ENCODE assay signal across 29 cellular contexts in the genomic region with DNA sequence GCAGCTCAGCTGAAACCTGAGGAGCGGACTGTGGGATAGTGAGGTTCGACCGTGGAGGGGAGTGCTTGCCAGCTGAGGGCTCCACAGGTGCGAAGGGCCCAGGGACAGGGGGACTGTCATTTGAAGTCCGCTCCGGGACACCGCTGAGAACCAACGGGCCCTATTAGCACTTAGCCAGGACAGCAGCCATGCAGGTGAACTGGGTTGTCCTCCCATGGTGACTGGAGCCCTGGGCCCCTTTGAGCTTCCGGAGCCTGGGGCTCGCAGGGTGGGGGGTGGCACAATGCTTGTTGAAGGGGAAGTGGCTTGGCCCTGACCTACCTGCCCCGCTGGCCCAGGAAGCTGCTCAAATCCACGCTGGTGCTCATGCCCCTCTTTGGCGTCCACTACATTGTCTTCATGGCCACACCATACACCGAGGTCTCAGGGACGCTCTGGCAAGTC. TPM values are rescaled to one million over a fixed set of nuclear protein-coding genes. Genes with fewer than 3 reads are reported as not detected.
"Had no signal": no experiment of that assay in that cellular context is flagged by ENCODE, and none has a peak within 500 bp of the region (broad histone marks: within the 10 kb centered on the region; RNA-seq: fewer than 3 reads in every experiment).

No MANE protein-coding gene starts in this region.

- H3K4me2 ChIP-seq: KMS-11 had no signal

- ATAC-seq: activated CD8-positive, alpha-beta memory T cell treated with anti-CD3 and anti-CD28 coated beads, Interleukin-2, amount 10 ng/mL, durations not matched to agents 7 days and 5 days; activated naive CD4-positive, alpha-beta T cell treated with anti-CD3 and anti-CD28 coated beads, Interleukin-2, amount 50 U/mL, for 72 hours; Panc1; T-helper 17 cell; WTC11 had no signal

- H3K4me1 Mint-ChIP-seq: activated CD4-positive, alpha-beta T cell treated with anti-CD3 and anti-CD28 coated beads, Interleukin-2, amount 10 ng/mL, durations not matched to agents 24 days and 14 days; WTC11 had no signal

- H3K9me3 Mint-ChIP-seq: activated CD4-positive, alpha-beta T cell treated with anti-CD3 and anti-CD28 coated beads, Interleukin-2, amount 10 ng/mL, durations not matched to agents 24 days and 14 days; activated naive CD4-positive, alpha-beta T cell treated with anti-CD3 and anti-CD28 coated beads, Interleukin-2, amount 50 U/mL, for 72 hours; activated T-cell treated with anti-CD3 and anti-CD28 coated beads, Interleukin-2, amount 50 U/mL, for 24 hours; activated T-helper 1 cell treated with anti-CD3 and anti-CD28 coated beads, Interleukin-12 subunit alpha, Interleukin-12 subunit beta, Interleukin-2, Interleukin-4 antibody, amounts not matched to agents 30 ng/mL and 10 ng/mL and 1 ng/mL, durations not matched to agents 14 hours and 24 hours and 36 hours; WTC11 had no signal

- H3K36me3 Mint-ChIP-seq: activated CD8-positive, alpha-beta memory T cell treated with anti-CD3 and anti-CD28 coated beads, Interleukin-2, amount 10 ng/mL, durations not matched to agents 7 days and 5 days; activated naive CD4-positive, alpha-beta T cell treated with anti-CD3 and anti-CD28 coated beads, Interleukin-2, amount 50 U/mL, for 72 hours; WTC11 had no signal

- H3K27ac Mint-ChIP-seq: activated CD4-positive, alpha-beta T cell treated with anti-CD3 and anti-CD28 coated beads, Interleukin-2, amount 10 ng/mL, durations not matched to agents 24 days and 14 days; activated CD8-positive, alpha-beta memory T cell treated with anti-CD3 and anti-CD28 coated beads, Interleukin-2, amount 10 ng/mL, durations not matched to agents 7 days and 5 days; activated naive CD4-positive, alpha-beta T cell treated with anti-CD3 and anti-CD28 coated beads, Interleukin-2, amount 50 U/mL, for 72 hours; activated T-cell treated with anti-CD3 and anti-CD28 coated beads, Interleukin-2, amount 50 U/mL, for 24 hours; activated T-helper 1 cell treated with anti-CD3 and anti-CD28 coated beads, Interleukin-12 subunit alpha, Interleukin-12 subunit beta, Interleukin-2, Interleukin-4 antibody, amounts not matched to agents 30 ng/mL and 10 ng/mL and 1 ng/mL, durations not matched to agents 14 hours and 24 hours and 36 hours; T-helper 17 cell; WTC11 had no signal

- DNase-seq: activated CD4-positive, alpha-beta T cell treated with anti-CD3 and anti-CD28 coated beads, Interleukin-2, amount 10 ng/mL, durations not matched to agents 24 days and 14 days; activated CD4-positive, alpha-beta T cell treated with anti-CD3 and anti-CD28 coated beads, Interleukin-2, amount 50 U/mL, for 48 hours; activated CD4-positive, CD25-positive, alpha-beta regulatory T cell treated with anti-CD3 and anti-CD28 coated beads, Interleukin-2, amount 50 U/mL, for 72 hours; activated CD8-positive, alpha-beta memory T cell treated with anti-CD3 and anti-CD28 coated beads, Interleukin-2, amount 10 ng/mL, durations not matched to agents 7 days and 5 days; activated effector memory CD4-positive, alpha-beta T cell treated with Interleukin-2 at 50 U/mL for 16 hours; activated naive CD4-positive, alpha-beta T cell treated with Interleukin-2 at 50 U/mL for 16 hours; activated T-cell treated with anti-CD3 and anti-CD28 coated beads, Interleukin-2, amount 50 U/mL, for 24 hours; caudate nucleus; MV-4-11; NCI-H1092 treated with DMSO at 0.1 percent for 48 hours; NCI-H1417 treated with DMSO at 0.1 percent for 48 hours; NCI-H1694; NCI-H2029 treated with DMSO at 0.1 percent for 48 hours; NCI-H345; NCI-H510A; NCI-H526 treated with DMSO at 0.1 percent for 48 hours; NCI-H82; OCI-M1; RPMI8226; SHP77 treated with DMSO at 0.1 percent for 48 hours; T-helper 17 cell; T-helper 9 cell had no signal

- H3K27ac ChIP-seq: KMS-11 had no signal

- H3K4me3 Mint-ChIP-seq: activated CD4-positive, alpha-beta T cell treated with anti-CD3 and anti-CD28 coated beads, Interleukin-2, amount 10 ng/mL, durations not matched to agents 24 days and 14 days; activated CD8-positive, alpha-beta memory T cell treated with anti-CD3 and anti-CD28 coated beads, Interleukin-2, amount 10 ng/mL, durations not matched to agents 7 days and 5 days; activated T-cell treated with anti-CD3 and anti-CD28 coated beads, Interleukin-2, amount 50 U/mL, for 24 hours; activated T-helper 1 cell treated with anti-CD3 and anti-CD28 coated beads, Interleukin-12 subunit alpha, Interleukin-12 subunit beta, Interleukin-2, Interleukin-4 antibody, amounts not matched to agents 30 ng/mL and 10 ng/mL and 1 ng/mL, durations not matched to agents 14 hours and 24 hours and 36 hours; T-helper 17 cell; WTC11 had no signal

RNA-seq across cellular contexts. Expression of a gene that starts 24.7 kb away (rescaled TPM):
- total RNA-seq: activated CD4-positive, alpha-beta T cell treated with anti-CD3 and anti-CD28 coated beads, Interleukin-2, amount 10 ng/mL, durations not matched to agents 24 days and 14 days; activated CD8-positive, alpha-beta memory T cell treated with anti-CD3 and anti-CD28 coated beads, Interleukin-2, amount 10 ng/mL, durations not matched to agents 7 days and 5 days; activated naive CD4-positive, alpha-beta T cell treated with anti-CD3 and anti-CD28 coated beads, Interleukin-2, amount 50 U/mL, for 72 hours; activated T-helper 1 cell treated with anti-CD3 and anti-CD28 coated beads, Interleukin-12 subunit alpha, Interleukin-12 subunit beta, Interleukin-2, Interleukin-4 antibody, amounts not matched to agents 30 ng/mL and 10 ng/mL and 1 ng/mL, durations not matched to agents 14 hours and 24 hours and 36 hours; MCF 10A; SK-MEL-5; T-helper 17 cell had no signal

RNA-seq across cellular contexts. Expression of a gene that starts 39.0 kb away (rescaled TPM):
- total RNA-seq: activated CD4-positive, alpha-beta T cell treated with anti-CD3 and anti-CD28 coated beads, Interleukin-2, amount 10 ng/mL, durations not matched to agents 24 days and 14 days; activated CD8-positive, alpha-beta memory T cell treated with anti-CD3 and anti-CD28 coated beads, Interleukin-2, amount 10 ng/mL, durations not matched to agents 7 days and 5 days; activated naive CD4-positive, alpha-beta T cell treated with anti-CD3 and anti-CD28 coated beads, Interleukin-2, amount 50 U/mL, for 72 hours; activated T-helper 1 cell treated with anti-CD3 and anti-CD28 coated beads, Interleukin-12 subunit alpha, Interleukin-12 subunit beta, Interleukin-2, Interleukin-4 antibody, amounts not matched to agents 30 ng/mL and 10 ng/mL and 1 ng/mL, durations not matched to agents 14 hours and 24 hours and 36 hours; MCF 10A; SK-MEL-5; T-helper 17 cell had no signal
